In the genomic region with DNA sequence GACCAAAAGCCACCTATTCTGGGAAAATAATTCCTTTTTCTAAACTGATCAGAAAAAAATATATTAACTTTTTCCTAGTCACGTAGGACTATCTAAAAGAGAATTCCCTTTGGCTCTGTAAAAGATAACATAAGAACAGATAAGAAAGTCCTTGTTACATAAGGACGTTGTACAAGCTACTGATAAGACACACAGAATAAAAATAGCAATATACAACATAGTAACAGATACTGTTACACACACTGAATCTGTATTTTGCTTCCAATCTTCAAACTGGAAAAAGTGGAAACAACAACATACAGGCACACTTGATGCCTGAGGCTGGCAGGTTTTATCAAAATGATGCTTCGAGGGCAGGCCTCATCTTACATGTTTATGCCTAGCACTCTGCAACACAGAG, we compare ENCODE assay signal across 24 cellular contexts. TPM values are rescaled to one million over a fixed set of nuclear protein-coding genes. Genes with fewer than 3 reads are reported as not detected.
DNase-seq lines count a peak whose midpoint lies in the region; ATAC-seq, FAIRE-seq and TF ChIP-seq lines count a peak whose summit lies in the region.
"Had no signal": no experiment of that assay in that cellular context is flagged by ENCODE, and none has a peak within 500 bp of the region (broad histone marks: within the 10 kb centered on the region; RNA-seq: fewer than 3 reads in every experiment).

No MANE protein-coding gene starts in this region.

- H3K4me1 ChIP-seq in K562 (replicated peaks in 1 of 2; ENCODE audit: control insufficient read depth in 2 of 2, insufficient read depth in 2 of 2, low read length in 2 of 2) (peaks cover 0 to 8% of the 10 kb centered on the region in 2 experiments; a peak in 2 of 5 replicates), heart left ventricle (peaks cover 0 to 11% (median 0%) of the 10 kb centered on the region in 12 donors), Caco-2 (peaks cover 8% of the 10 kb centered on the region), aorta (ENCODE audit: control insufficient read depth in 1 of 2, insufficient read depth in 2 of 2, low read length in 2 of 2) (no peaks in the 10 kb centered on the region)
- H3K4me1 ChIP-seq: BLaER1 had no signal

- no peak overlapping the region for H3K9ac ChIP-seq in K562 (ENCODE audit: insufficient read depth in 1 of 2, low read depth in 2 of 2, low read length in 2 of 2)
- H3K9ac ChIP-seq: BLaER1, GM23248 had no signal

- no peak for TF ChIP-seq EP300 in K562 (IDR thresholded peaks at IDR 0.05; ENCODE audit: low read length)

- no peak for FAIRE-seq in K562 (lab: Jason Lieb, UNC)
- FAIRE-seq: D721Med, GM12891, GM18507, H1 had no signal

- CTCF ChIA-PET in K562 (lab: Yijun Ruan, JAX; ENCODE audit: low intra/inter-chr PET ratio): no interaction called here
- CTCF ChIA-PET in Caco-2 (lab: Charles Lee): no interaction called here

- 19% methylated on average over 3 of the region's 3 CpGs for WGBS in K562 (ENCODE audit: insufficient coverage, low coverage, missing lambda C conversion rate)
- 32 to 47% (median 40%) methylated on average over 3 of the region's 3 CpGs for WGBS in heart left ventricle, 4 donors
- 31 to 33% methylated on average over 3 of the region's 3 CpGs for whole genome bisulfite sequencing in aorta, 2 donors

- H3K4me1 Mint-ChIP-seq in Caco-2 (ENCODE audit: low read depth, unreplicated experiment): no peaks in the 10 kb centered on the region
- H3K4me1 Mint-ChIP-seq: B cell; CD4-positive, CD25-positive, alpha-beta regulatory T cell had no signal

- TF ChIP-seq CTCF in K562 (IDR thresholded peaks at IDR 0.05 in 2 of 3, conservative IDR thresholded peaks at IDR 0.05 in 1 of 3; ENCODE audit: insufficient read depth in 2 of 3, low read depth in 1 of 3, low read length in 3 of 3) (no peak), heart left ventricle (IDR thresholded peaks at IDR 0.05) (no peak), Caco-2 (IDR thresholded peaks at IDR 0.05; ENCODE audit: insufficient read depth in 1 of 2, low read depth in 1 of 2, low read length in 1 of 2, severe bottlenecking in 1 of 2, unreplicated experiment in 1 of 2) (no peak)

- no peaks in the 10 kb centered on the region for H3K27me3 ChIP-seq in K562 (ENCODE audit: control insufficient read depth in 2 of 2, insufficient read depth in 2 of 2, low read length in 2 of 2)
- no peaks in the 10 kb centered on the region for H3K27me3 ChIP-seq in heart left ventricle
- no peaks in the 10 kb centered on the region for H3K27me3 ChIP-seq in Caco-2 (replicated peaks; ENCODE audit: control insufficient read depth, insufficient read depth, low read length)
- H3K27me3 ChIP-seq in aorta (ENCODE audit: control insufficient read depth in 1 of 2, insufficient read depth in 2 of 2, low read length in 1 of 2): no peaks in the 10 kb centered on the region
- H3K27me3 ChIP-seq: BLaER1 had no signal

- H3K79me2 ChIP-seq in K562 (ENCODE audit: control insufficient read depth, insufficient read depth, low read length): no peaks in the 10 kb centered on the region

- BruUV-seq in K562 (replicated peaks; lab: Mats Ljungman, UMichigan) (no TSS peak), Caco-2 (replicated peaks; lab: Mats Ljungman, UMichigan) (no TSS peak)

- DNase-seq in OCI-M1 (lab: John Stamatoyannopoulos, UW): peak; percentile 25
- DNase-seq in K562 (ENCODE audit: extremely low read depth in 1 of 4, low spot score in 3 of 4): no peak
- no peak for DNase-seq in heart left ventricle
- no peak for DNase-seq in left ventricle myocardium superior
- no peak for DNase-seq in Caco-2
- no peak for DNase-seq in Ammon's horn (ENCODE audit: low spot score)
- DNase-seq in aorta: no peak
- DNase-seq in activated CD4-positive, alpha-beta T cell treated with anti-CD3 and anti-CD28 coated beads for 4 hours: no peak
- DNase-seq: CD4-positive, CD25-positive, alpha-beta regulatory T cell; CD8-positive, alpha-beta T cell; DMS 273 treated with DMSO at 0.1 percent for 48 hours; DMS79; EL; GDM1; GM23248; H7; HCEC 1CT had no signal

- no peak for TF ChIP-seq RAD21 in K562 (CRISPR knock-in tag; conservative IDR thresholded peaks at IDR 0.05 in 1 of 2, IDR thresholded peaks at IDR 0.05 in 1 of 2)

- in situ Hi-C loops in K562 (cut with MboI): no loop called here

- H3K9me1 ChIP-seq in K562 (ENCODE audit: control insufficient read depth, insufficient read depth, low read length): no peaks in the 10 kb centered on the region

- no peak overlapping the region for H3K4me3 Mint-ChIP-seq in Caco-2 (ENCODE audit: unreplicated experiment)
- H3K4me3 Mint-ChIP-seq: B cell; CD4-positive, CD25-positive, alpha-beta regulatory T cell; CD8-positive, alpha-beta T cell had no signal

- no peaks in the 10 kb centered on the region for H4K20me1 ChIP-seq in K562 (replicated peaks; ENCODE audit: control insufficient read depth, insufficient read depth, low read length)
- H4K20me1 ChIP-seq: BLaER1 had no signal

- no peak for TF ChIP-seq POLR2A in K562 (conservative IDR thresholded peaks at IDR 0.05)
- no peak for TF ChIP-seq POLR2A in heart left ventricle (IDR thresholded peaks at IDR 0.05)

- H3K4me2 ChIP-seq in K562 (ENCODE audit: insufficient read depth, low read length): peak overlapping the region; percentile 18; the same call in 1 of the 2 replicates
- H3K4me2 ChIP-seq: BLaER1 had no signal

- no peak overlapping the region; the same call in 2 of the 3 replicates for H3K27ac ChIP-seq in K562 (ENCODE audit: extremely low read depth, low read depth, low read length)
- no peak overlapping the region for H3K27ac ChIP-seq in heart left ventricle
- no peak overlapping the region for H3K27ac ChIP-seq in aorta (ENCODE audit: low read depth in 1 of 2, low read length in 2 of 2)
- H3K27ac ChIP-seq: BLaER1, C4-2B, GM23248 had no signal

- POLR2A ChIA-PET in K562 (lab: Yijun Ruan, JAX) (no interaction called here), Caco-2 (lab: Charles Lee) (no interaction called here)

- H2AFZ ChIP-seq in K562 (ENCODE audit: low read depth, low read length): no peak overlapping the region
- H2AFZ ChIP-seq: GM23248 had no signal

- no peaks in the 10 kb centered on the region for H3K9me3 Mint-ChIP-seq in Caco-2 (ENCODE audit: unreplicated experiment)
- H3K9me3 Mint-ChIP-seq: CD4-positive, CD25-positive, alpha-beta regulatory T cell; CD8-positive, alpha-beta T cell had no signal

- H3K4me3 ChIP-seq in K562: no peak overlapping the region
- no peak overlapping the region for H3K4me3 ChIP-seq in heart left ventricle
- no peak overlapping the region for H3K4me3 ChIP-seq in Caco-2 (ENCODE audit: low read depth, low read length)
- no peak overlapping the region for H3K4me3 ChIP-seq in aorta (ENCODE audit: low read length in 2 of 2)
- H3K4me3 ChIP-seq: BLaER1, GM23248 had no signal

- H3K36me3 Mint-ChIP-seq in Caco-2 (ENCODE audit: insufficient read depth, unreplicated experiment): peaks cover 69% of the 10 kb centered on the region

- H3K36me3 ChIP-seq in K562 (ENCODE audit: control insufficient read depth, insufficient read depth, low read length) (peaks cover 43% of the 10 kb centered on the region; the same call in 1 of the 3 replicates), heart left ventricle (peaks cover 2 to 97% (median 73%) of the 10 kb centered on the region in 9 donors), Caco-2 (ENCODE audit: control insufficient read depth, insufficient read depth, low read length) (no peaks in the 10 kb centered on the region), aorta (ENCODE audit: control insufficient read depth in 1 of 2, insufficient read depth in 2 of 2, low read length in 1 of 2) (peaks cover 2 to 4% of the 10 kb centered on the region in 2 donors)

- intact Hi-C loops in K562 (cut with micrococcal nuclease): no loop called here
- intact Hi-C loops in heart left ventricle (cut with DNase I): no loop called here
- intact Hi-C loops in left ventricle myocardium superior (cut with micrococcal nuclease): loop anchor here (10.0 kb wide), 1 partner anchor 115 kb away; no protein-coding TSS in a partner anchor
- intact Hi-C loops in Caco-2 (cut with micrococcal nuclease; ENCODE audit: unreplicated experiment): no loop called here
- intact Hi-C loops in aorta (cut with DNase I): no loop called here

- no peak for ATAC-seq in K562
- peak in 3 of 4 donors; percentile 50 to 68 (median 55) for ATAC-seq in heart left ventricle
- ATAC-seq in left ventricle myocardium superior: peak; percentile 79
- ATAC-seq in aorta (ENCODE audit: low FRiP score): no peak
- ATAC-seq: CD8-positive, alpha-beta T cell had no signal

- H3K9me3 ChIP-seq in K562 (replicated peaks; ENCODE audit: control insufficient read depth, insufficient read depth, low read depth, low read length) (no peaks in the 10 kb centered on the region), heart left ventricle (no peaks in the 10 kb centered on the region), Caco-2 (no peaks in the 10 kb centered on the region), aorta (ENCODE audit: control insufficient read depth, low read length) (no peaks in the 10 kb centered on the region)
- H3K9me3 ChIP-seq: BLaER1 had no signal

- H3K27ac Mint-ChIP-seq in Caco-2 (ENCODE audit: unreplicated experiment): no peak overlapping the region
- H3K27ac Mint-ChIP-seq: B cell; CD4-positive, CD25-positive, alpha-beta regulatory T cell; CD8-positive, alpha-beta T cell had no signal

- H3K27me3 Mint-ChIP-seq in Caco-2 (ENCODE audit: insufficient read depth, unreplicated experiment): no peaks in the 10 kb centered on the region
- H3K27me3 Mint-ChIP-seq: B cell; CD4-positive, CD25-positive, alpha-beta regulatory T cell had no signal

RNA-seq across cellular contexts. Expression of gene SNX4, which starts 59.8 kb away (rescaled TPM):
- 16.9 and 33.5 TPM in 2 replicates for total RNA-seq in K562 (2011; cell fraction: chromatin; rRNA removed; ENCODE audit: low replicate concordance)
- total RNA-seq in K562 (2011; cell fraction: nucleolus; rRNA removed): 8.0 and 11.4 TPM in 2 replicates
- total RNA-seq in K562 (2011; cell fraction: nucleoplasm; rRNA removed): 11.1 and 14.1 TPM in 2 replicates
- total RNA-seq in K562 (2014; rRNA removed) (25.8 and 37.8 TPM in 2 replicates), K562 (2014; rRNA removed; fragmentation: Illumina TruSeq; extraction: Trizol) (33.8 and 39.2 TPM in 2 replicates), K562 (2015; rRNA removed; fragmentation: Illumina TruSeq; extraction: Trizol) (36.7 and 40.3 TPM in 2 replicates), K562 (2021) (29.6 and 30.0 TPM in 2 replicates), heart left ventricle (10 to 100 TPM; 17.1 to 33.8 (median 23.1) TPM), left ventricle myocardium superior (17.9 TPM), Caco-2 (2022) (54.6 and 59.0 TPM in 2 replicates), aorta (10 to 100 TPM; 30.2 to 32.9 TPM)
- polyA plus RNA-seq in K562 (2011; rRNA removed) (21.2 and 30.8 TPM in 2 replicates), K562 (2014; fragmentation: Illumina TruSeq; extraction: Trizol) (26.9 and 29.9 TPM in 2 replicates), K562 (2014; fragmentation: Nextera tagmentation; extraction: Ambion mirVana) (10 to 100 TPM; 11.4 to 15.8 TPM), K562 (2014; rRNA removed) (27.0 and 29.9 TPM in 2 replicates), heart left ventricle (10 to 100 TPM in 1 of 2 donors, 1 to 10 TPM in 1; 9.8 to 33.5 TPM), aorta (10 to 100 TPM; 17.3 to 38.7 TPM)
- 3.9 and 10.8 TPM in 2 replicates for polyA plus RNA-seq in K562 (2011; cell fraction: cytosol; rRNA removed)
- polyA plus RNA-seq in K562 (2011; cell fraction: nucleus; rRNA removed): 4.5 and 6.8 TPM in 2 replicates
- polyA plus RNA-seq in K562 (2012): 23.0 and 43.0 TPM in 2 replicates
- 38.9 and 41.2 TPM in 2 replicates for polyA minus RNA-seq in K562 (2011; rRNA and poly(A)+ RNA removed)
- polyA minus RNA-seq in K562 (2011; cell fraction: cytosol; rRNA and poly(A)+ RNA removed): 11.6 and 12.7 TPM in 2 replicates
- polyA minus RNA-seq in K562 (2011; cell fraction: nucleus; rRNA and poly(A)+ RNA removed): 5.4 and 18.7 TPM in 2 replicates

Comparison
In these comparisons a context has a peak if more than half of its experiments do, and no peak if none do; other contexts are left out.
1. ATAC-seq: peak in heart left ventricle (3 of 4) and left ventricle myocardium superior (single experiment); none in K562 (single experiment) and aorta (single experiment).